ENCODE assay signal across 8 cellular contexts in genomic region chr13:44373601-44374347, GRCh38. TPM values are rescaled to one million over a fixed set of nuclear protein-coding genes. Genes with fewer than 3 reads are reported as not detected.
DNase-seq lines count a peak whose midpoint lies in the region; ATAC-seq and TF ChIP-seq lines count a peak whose summit lies in the region.

TSS of gene SERP2 (plus strand) at chr13:44373824. CDS start at chr13:44374026, 202 bp downstream.

- no peak within 1 kb of the TSS for H3K27ac Mint-ChIP-seq in activated CD4-positive, alpha-beta T cell treated with anti-CD3 and anti-CD28 coated beads, Interleukin-2, amount 10 ng/mL, durations not matched to agents 24 days and 14 days

- intact Hi-C loops in activated CD4-positive, alpha-beta T cell treated with anti-CD3 and anti-CD28 coated beads, Interleukin-2, amount 10 ng/mL, durations not matched to agents 24 days and 14 days (cut with micrococcal nuclease): no loop called here
- intact Hi-C loops in gastrocnemius medialis (cut with DNase I; ENCODE audit: low total_unique reads): no loop called here

- H3K4me1 ChIP-seq in gastrocnemius medialis (peaks cover 5 to 7% of the 10 kb centered on the region in 2 donors), SJCRH30 (no peaks in the 10 kb centered on the region)

- H3K4me1 Mint-ChIP-seq in activated CD4-positive, alpha-beta T cell treated with anti-CD3 and anti-CD28 coated beads, Interleukin-2, amount 10 ng/mL, durations not matched to agents 24 days and 14 days: no peaks in the 10 kb centered on the region

- H3K36me3 Mint-ChIP-seq in activated CD4-positive, alpha-beta T cell treated with anti-CD3 and anti-CD28 coated beads, Interleukin-2, amount 10 ng/mL, durations not matched to agents 24 days and 14 days (ENCODE audit: low read depth): no peaks in the 10 kb centered on the region

- H3K27me3 Mint-ChIP-seq in activated CD4-positive, alpha-beta T cell treated with anti-CD3 and anti-CD28 coated beads, Interleukin-2, amount 10 ng/mL, durations not matched to agents 24 days and 14 days: peaks cover 38% of the 10 kb centered on the region

- TF ChIP-seq POLR2A in gastrocnemius medialis (IDR thresholded peaks at IDR 0.05): no peak

- H3K9me3 ChIP-seq in gastrocnemius medialis (no peaks in the 10 kb centered on the region), SJCRH30 (replicated peaks) (no peaks in the 10 kb centered on the region)

- H3K9me3 Mint-ChIP-seq in activated CD4-positive, alpha-beta T cell treated with anti-CD3 and anti-CD28 coated beads, Interleukin-2, amount 10 ng/mL, durations not matched to agents 24 days and 14 days: no peaks in the 10 kb centered on the region

- H3K27ac ChIP-seq in gastrocnemius medialis: no peak within 1 kb of the TSS
- no peak within 1 kb of the TSS for H3K27ac ChIP-seq in SJCRH30

- TF ChIP-seq CTCF in gastrocnemius medialis (IDR thresholded peaks at IDR 0.05 in 4 of 5, conservative IDR thresholded peaks at IDR 0.05 in 1 of 5): no peak

- H3K36me3 ChIP-seq in gastrocnemius medialis: no peaks in the 10 kb centered on the region
- no peaks in the 10 kb centered on the region for H3K36me3 ChIP-seq in SJCRH30

- peak; percentile 46 for ATAC-seq in gastrocnemius medialis

- DNase-seq in activated CD4-positive, alpha-beta T cell treated with anti-CD3 and anti-CD28 coated beads, Interleukin-2, amount 10 ng/mL, durations not matched to agents 24 days and 14 days: peak; percentile 58
- no peak for DNase-seq in activated CD4-positive, alpha-beta T cell treated with anti-CD3 and anti-CD28 coated beads for 4 hours
- peak in 48 of 58 donors; percentile 24 to 87 (median 60) for DNase-seq in anterior cingulate cortex (lab: John Stamatoyannopoulos, UW)
- DNase-seq in gastrocnemius medialis: no peak
- no peak for DNase-seq in T-helper 9 cell
- no peak for DNase-seq in NCI-H1105 treated with DMSO at 0.1 percent for 48 hours (lab: John Stamatoyannopoulos, UW)
- no peak for DNase-seq in SJCRH30

- H3K4me3 ChIP-seq in iPS-11a (ENCODE audit: low read depth, low read length) (peak within 1 kb of the TSS; percentile 41), gastrocnemius medialis (peak within 1 kb of the TSS; percentile 60 to 87 (median 64)), SJCRH30 (no peak within 1 kb of the TSS)

- H3K27me3 ChIP-seq in gastrocnemius medialis (peaks cover 0 to 11% (median 0%) of the 10 kb centered on the region in 3 donors), SJCRH30 (no peaks in the 10 kb centered on the region; the same call in 1 of the 2 replicates)

- in situ Hi-C loops in gastrocnemius medialis (cut with MboI; ENCODE audit: low sequenced_read_pairs in 4 of 4): no loop called here

- peak within 1 kb of the TSS; percentile 50 for H3K4me3 Mint-ChIP-seq in activated CD4-positive, alpha-beta T cell treated with anti-CD3 and anti-CD28 coated beads, Interleukin-2, amount 10 ng/mL, durations not matched to agents 24 days and 14 days

RNA-seq across cellular contexts. Expression of gene SERP2, which starts in this region (rescaled TPM):
- not detected in 2 replicates for total RNA-seq in activated CD4-positive, alpha-beta T cell treated with anti-CD3 and anti-CD28 coated beads, Interleukin-2, amount 10 ng/mL, durations not matched to agents 24 days and 14 days
- 1 to 10 TPM in 3 of 4 donors, under 1 TPM in 1; 0.76 to 3.7 (median 1.7) TPM for total RNA-seq in gastrocnemius medialis
- not detected in 2 replicates for total RNA-seq in SJCRH30 (2014; rRNA removed; shearing (Covaris generic))

Comparison
In these comparisons a context has a peak if more than half of its experiments do, and no peak if none do; other contexts are left out.
1. Peak in DNase-seq in activated CD4-positive, alpha-beta T cell treated with anti-CD3 and anti-CD28 coated beads, Interleukin-2, amount 10 ng/mL, durations not matched to agents 24 days and 14 days; RNA of the gene not detected or under 1 TPM.
2. DNase-seq: peak in anterior cingulate cortex (48 of 58); none in activated CD4-positive, alpha-beta T cell treated with anti-CD3 and anti-CD28 coated beads for 4 hours (0 of 2), gastrocnemius medialis (0 of 2), T-helper 9 cell (single experiment), NCI-H1105 treated with DMSO at 0.1 percent for 48 hours (single experiment) and SJCRH30 (0 of 2).